15 cellular contexts compared by ENCODE assay signal in genomic region chr12:15982921-15983320, GRCh38.
DNase-seq lines count a peak whose midpoint lies in the region; ATAC-seq and TF ChIP-seq lines count a peak whose summit lies in the region.
"Had no signal": no experiment of that assay in that cellular context is flagged by ENCODE, and none has a peak within 500 bp of the region (broad histone marks: within the 10 kb centered on the region; RNA-seq: fewer than 3 reads in every experiment).

No MANE protein-coding gene starts in this region.

- H3K9me3 Mint-ChIP-seq in brain (peaks cover 0 to 13% (median 12%) of the 10 kb centered on the region in 5 experiments), nephron progenitor cell (peaks cover 4% of the 10 kb centered on the region)
- H3K9me3 Mint-ChIP-seq: CD8-positive, alpha-beta T cell had no signal

- H3K4me1 ChIP-seq in DOHH2 (ENCODE audit: control insufficient read depth, low read length): peaks cover 78% of the 10 kb centered on the region
- H3K4me1 ChIP-seq in foreskin keratinocyte: peaks cover 16% of the 10 kb centered on the region

- H3K79me2 ChIP-seq in DOHH2 (ENCODE audit: control insufficient read depth, low read length): peaks cover 28% of the 10 kb centered on the region

- peaks cover 7% of the 10 kb centered on the region for H3K9me3 ChIP-seq in DOHH2 (ENCODE audit: control insufficient read depth, insufficient read depth, low read length)

- no peaks in the 10 kb centered on the region for H3K9me2 ChIP-seq in DOHH2 (replicated peaks; ENCODE audit: control insufficient read depth, low read length)

- peaks cover 36% of the 10 kb centered on the region for H3K36me3 ChIP-seq in DOHH2 (ENCODE audit: control insufficient read depth, low read length)

- H3K4me3 Mint-ChIP-seq in brain: peak overlapping the region in 1 of 5 experiments; percentile 41
- H3K4me3 Mint-ChIP-seq in nephron progenitor cell: no peak overlapping the region
- H3K4me3 Mint-ChIP-seq: CD8-positive, alpha-beta T cell had no signal

- no peak overlapping the region for H3K4me2 ChIP-seq in DOHH2 (ENCODE audit: low read length)
- H3K4me2 ChIP-seq: BLaER1 had no signal

- peaks cover 37% of the 10 kb centered on the region for H3K36me3 Mint-ChIP-seq in brain
- H3K36me3 Mint-ChIP-seq in nephron progenitor cell (ENCODE audit: low read depth): peaks cover 50% of the 10 kb centered on the region

- H3K27me3 ChIP-seq in DOHH2 (ENCODE audit: control insufficient read depth, low read length) (no peaks in the 10 kb centered on the region), foreskin keratinocyte (no peaks in the 10 kb centered on the region)
- H3K27me3 ChIP-seq: BLaER1, MG63 had no signal

- H4K20me1 ChIP-seq in DOHH2 (ENCODE audit: control insufficient read depth, insufficient read depth, low read depth, low read length): no peaks in the 10 kb centered on the region
- H4K20me1 ChIP-seq: BLaER1 had no signal

- peak overlapping the region in 3 of 5 experiments; percentile 1 to 93 (median 54) for H3K27ac Mint-ChIP-seq in brain
- peak overlapping the region; percentile 95 for H3K27ac Mint-ChIP-seq in nephron progenitor cell
- H3K27ac Mint-ChIP-seq: CD8-positive, alpha-beta T cell had no signal

- H3K27me3 Mint-ChIP-seq in brain (no peaks in the 10 kb centered on the region), nephron progenitor cell (ENCODE audit: low read depth, poor library complexity) (no peaks in the 10 kb centered on the region)

- H3K4me1 Mint-ChIP-seq in brain: peaks cover 14% of the 10 kb centered on the region
- peaks cover 48% of the 10 kb centered on the region for H3K4me1 Mint-ChIP-seq in nephron progenitor cell

- DNase-seq in LHCN-M2 (ENCODE audit: low read depth) (peak; percentile 36), nephron progenitor cell (no peak), foreskin keratinocyte (no peak), activated gamma-delta T cell (lab: John Stamatoyannopoulos, UW) (no peak), erythroblast (lab: John Stamatoyannopoulos, UW) (no peak), COR-L47 (lab: John Stamatoyannopoulos, UW) (no peak)
- DNase-seq: CD8-positive, alpha-beta T cell; DMS79; MG63; NCI-H146; NCI-H510A treated with DMSO at 0.1 percent for 48 hours; Right ventricle myocardium superior had no signal

- TF ChIP-seq POLR2A in erythroblast (IDR thresholded peaks at IDR 0.05; ENCODE audit: low read length): no peak

- no peak overlapping the region for H3K4me3 ChIP-seq in DOHH2 (ENCODE audit: low read length)
- H3K4me3 ChIP-seq: BLaER1, MG63 had no signal

- peak overlapping the region; percentile 97 for H3K27ac ChIP-seq in DOHH2 (ENCODE audit: low read depth, low read length)
- H3K27ac ChIP-seq in foreskin keratinocyte: no peak overlapping the region
- H3K27ac ChIP-seq: BLaER1 had no signal

- TF ChIP-seq CTCF in DOHH2 (IDR thresholded peaks at IDR 0.05; ENCODE audit: low read depth, low read length, poor library complexity, severe bottlenecking): no peak
- no peak for TF ChIP-seq CTCF in brain (conservative IDR thresholded peaks at IDR 0.05)
- no peak for TF ChIP-seq CTCF in nephron progenitor cell (IDR thresholded peaks at IDR 0.05)
- TF ChIP-seq CTCF in foreskin keratinocyte (conservative IDR thresholded peaks at IDR 0.05): no peak

- no peak for ATAC-seq in foreskin keratinocyte
- ATAC-seq: CD8-positive, alpha-beta T cell had no signal

- peaks cover 27% of the 10 kb centered on the region for H3F3A ChIP-seq in DOHH2 (ENCODE audit: control insufficient read depth, insufficient read depth)
